ENCODE assay signal across 9 cellular contexts in genomic region chrX:39336709-39337294, GRCh38.
DNase-seq lines count a peak whose midpoint lies in the region; ATAC-seq, FAIRE-seq and TF ChIP-seq lines count a peak whose summit lies in the region.
"Had no signal": no experiment of that assay in that cellular context is flagged by ENCODE, and none has a peak within 500 bp of the region (broad histone marks: within the 10 kb centered on the region; RNA-seq: fewer than 3 reads in every experiment).

No MANE protein-coding gene starts in this region.

- POLR2A ChIA-PET in PC-3 (lab: Charles Lee; ENCODE audit: unreplicated experiment) = no interaction called here

- no peak overlapping the region for H4K8ac ChIP-seq in neuronal stem cell (ENCODE audit: low read depth, low read length)

- no peaks in the 10 kb centered on the region for H3K79me2 ChIP-seq in astrocyte (ENCODE audit: insufficient read depth, low read length)
- H3K79me2 ChIP-seq in PC-3 (ENCODE audit: low read length) = no peaks in the 10 kb centered on the region

- no peak overlapping the region for H3K4me3 Mint-ChIP-seq in astrocyte (ENCODE audit: unreplicated experiment)

- H3K4me3 ChIP-seq in astrocyte (ENCODE audit: insufficient read depth, low read depth, low read length) = no peak overlapping the region
- no peak overlapping the region for H3K4me3 ChIP-seq in PC-3 (ENCODE audit: low read length)
- no peak overlapping the region for H3K4me3 ChIP-seq in neuronal stem cell (ENCODE audit: low read length in 2 of 2)

- no peaks in the 10 kb centered on the region for H3K9me2 ChIP-seq in PC-3 (replicated peaks; ENCODE audit: low read length)

- H3K9me3 ChIP-seq in astrocyte (ENCODE audit: insufficient read depth, low read depth, low read length) = no peaks in the 10 kb centered on the region
- no peaks in the 10 kb centered on the region for H3K9me3 ChIP-seq in PC-3 (ENCODE audit: low read length)
- H3K9me3 ChIP-seq in neuronal stem cell (replicated peaks in 1 of 2; ENCODE audit: control insufficient read depth in 2 of 2, insufficient read depth in 1 of 2, low read depth in 1 of 2, low read length in 2 of 2) = no peaks in the 10 kb centered on the region

- BruUV-seq in PC-3 (replicated peaks; lab: Mats Ljungman, UMichigan) = no TSS peak

- H2BK120ac ChIP-seq in neuronal stem cell (ENCODE audit: low read depth, low read length) = no peak overlapping the region

- peak; percentile 63 for FAIRE-seq in GM18507 (lab: Jason Lieb, UNC)
- FAIRE-seq in astrocyte (lab: Jason Lieb, UNC) = peak; percentile 23
- FAIRE-seq: colon had no signal

- no peak overlapping the region for H2AK5ac ChIP-seq in neuronal stem cell (ENCODE audit: low read depth, low read length)

- CTCF ChIA-PET in PC-3 (lab: Charles Lee) = no interaction called here

- H3K9me3 Mint-ChIP-seq in astrocyte (ENCODE audit: unreplicated experiment) = no peaks in the 10 kb centered on the region

- H3K27ac Mint-ChIP-seq in astrocyte (ENCODE audit: unreplicated experiment) = no peak overlapping the region

- no peaks in the 10 kb centered on the region for H3K4me1 ChIP-seq in astrocyte (ENCODE audit: insufficient read depth, low read length)
- no peaks in the 10 kb centered on the region for H3K4me1 ChIP-seq in PC-3 (ENCODE audit: insufficient read depth, low read length)
- peaks cover 0 to 4% of the 10 kb centered on the region in 2 donors for H3K4me1 ChIP-seq in neuronal stem cell (ENCODE audit: control insufficient read depth in 2 of 2, insufficient read depth in 1 of 2, low read depth in 1 of 2, low read length in 2 of 2)

- DNase-seq in GM18507 (ENCODE audit: extremely low spot score, insufficient read length, low read depth) (no peak), H4 (ENCODE audit: low spot score) (peak; percentile 83), NCI-H2081 (lab: John Stamatoyannopoulos, UW) (peak; percentile 41 to 78), astrocyte (ENCODE audit: low read depth) (no peak), sciatic nerve (ENCODE audit: low spot score) (no peak), PC-3 (no peak), neuronal stem cell (ENCODE audit: low spot score) (no peak), NCI-H1436 treated with DMSO at 0.1 percent for 48 hours (lab: John Stamatoyannopoulos, UW) (no peak)

- no peak overlapping the region for H3K23ac ChIP-seq in neuronal stem cell (ENCODE audit: low read depth, low read length, poor library complexity)

- no peak overlapping the region for H3K14ac ChIP-seq in neuronal stem cell (ENCODE audit: low read length)

- H3F3A ChIP-seq in PC-3 (ENCODE audit: low read length, unreplicated experiment) = no peaks in the 10 kb centered on the region

- no peak overlapping the region for H3K18ac ChIP-seq in neuronal stem cell (ENCODE audit: low read length)

- H3K27me3 ChIP-seq in astrocyte (ENCODE audit: insufficient read depth, low read length) = no peaks in the 10 kb centered on the region
- no peaks in the 10 kb centered on the region; the same call in 1 of the 2 replicates for H3K27me3 ChIP-seq in PC-3 (ENCODE audit: low read length)
- peaks cover 0 to 2% (median 0%) of the 10 kb centered on the region in 3 experiments for H3K27me3 ChIP-seq in neuronal stem cell (ENCODE audit: control insufficient read depth in 3 of 3, insufficient read depth in 3 of 3, low read depth in 1 of 3, low read length in 3 of 3)

- H2BK15ac ChIP-seq in neuronal stem cell (ENCODE audit: low read length) = no peak overlapping the region

- H4K91ac ChIP-seq in neuronal stem cell (ENCODE audit: low read depth, low read length, poor library complexity) = no peak overlapping the region

- H2BK12ac ChIP-seq in neuronal stem cell (ENCODE audit: low read length) = no peak overlapping the region

- ATAC-seq in sciatic nerve (peak; percentile 92), PC-3 (no peak)

- H3K4me2 ChIP-seq in astrocyte (ENCODE audit: low read length) (no peak overlapping the region), PC-3 (ENCODE audit: low read length) (no peak overlapping the region), neuronal stem cell (ENCODE audit: insufficient read depth, low read length, poor library complexity, severe bottlenecking) (no peak overlapping the region)

- H3K27ac ChIP-seq in astrocyte (ENCODE audit: low read depth, low read length) (no peak overlapping the region), PC-3 (ENCODE audit: low read length) (no peak overlapping the region), neuronal stem cell (replicated peaks; ENCODE audit: low read length) (no peak overlapping the region)

- no peaks in the 10 kb centered on the region for H3K36me3 ChIP-seq in astrocyte (ENCODE audit: insufficient read depth, low read length)
- no peaks in the 10 kb centered on the region for H3K36me3 ChIP-seq in PC-3 (ENCODE audit: low read depth, low read length)
- no peaks in the 10 kb centered on the region for H3K36me3 ChIP-seq in neuronal stem cell (replicated peaks in 1 of 2; ENCODE audit: control insufficient read depth in 2 of 2, insufficient read depth in 2 of 2, low read length in 2 of 2)

- H2AFZ ChIP-seq in astrocyte (ENCODE audit: low read depth, low read length) (no peak overlapping the region), PC-3 (ENCODE audit: low read length) (no peak overlapping the region), neuronal stem cell (ENCODE audit: low read length) (no peak overlapping the region)

- H3K4me1 Mint-ChIP-seq in astrocyte (ENCODE audit: low read depth, unreplicated experiment) = peaks cover 6% of the 10 kb centered on the region

- intact Hi-C loops in sciatic nerve (cut with DNase I) (no loop called here), PC-3 (cut with micrococcal nuclease) (no loop called here)

- H2BK5ac ChIP-seq in neuronal stem cell (ENCODE audit: low read length) = no peak overlapping the region

- H3K79me1 ChIP-seq in neuronal stem cell (ENCODE audit: low read depth, low read length) = no peaks in the 10 kb centered on the region

- no peak overlapping the region for H3K4ac ChIP-seq in neuronal stem cell (ENCODE audit: low read length)

- no peak for TF ChIP-seq CTCF in astrocyte (IDR thresholded peaks at IDR 0.05; ENCODE audit: insufficient read depth, low read depth, low read length)
- TF ChIP-seq CTCF in PC-3 (conservative IDR thresholded peaks at IDR 0.05; ENCODE audit: low read depth, low read length) = no peak

- no CpG with 5 or more reads among the region's 4 CpGs for WGBS in neuronal stem cell (ENCODE audit: extremely low coverage in 2 of 2, insufficient read length in 2 of 2, insufficient replicate concordance in 1 of 2), 2 donors

- H4K20me1 ChIP-seq in astrocyte (ENCODE audit: insufficient read depth, low read length) = no peaks in the 10 kb centered on the region
- H4K20me1 ChIP-seq in PC-3 (ENCODE audit: low read length) = no peaks in the 10 kb centered on the region

- no peak overlapping the region for H3K9ac ChIP-seq in astrocyte (ENCODE audit: low read length)
- H3K9ac ChIP-seq in PC-3 (ENCODE audit: low read length) = no peak overlapping the region
- no peak overlapping the region for H3K9ac ChIP-seq in neuronal stem cell (ENCODE audit: low read depth, low read length, poor library complexity)

- H3K36me3 Mint-ChIP-seq in astrocyte (ENCODE audit: low read depth, unreplicated experiment) = no peaks in the 10 kb centered on the region

- peaks cover 35% of the 10 kb centered on the region for H3K27me3 Mint-ChIP-seq in astrocyte (ENCODE audit: low read depth, unreplicated experiment)

Comparison
In these comparisons a context has a peak if more than half of its experiments do, and no peak if none do; other contexts are left out.
1. DNase-seq: peak in H4 (single experiment) and NCI-H2081 (2 of 2); none in GM18507 (single experiment), astrocyte (single experiment), sciatic nerve (single experiment), PC-3 (single experiment), neuronal stem cell (single experiment) and NCI-H1436 treated with DMSO at 0.1 percent for 48 hours (single experiment).